In the genomic region with DNA sequence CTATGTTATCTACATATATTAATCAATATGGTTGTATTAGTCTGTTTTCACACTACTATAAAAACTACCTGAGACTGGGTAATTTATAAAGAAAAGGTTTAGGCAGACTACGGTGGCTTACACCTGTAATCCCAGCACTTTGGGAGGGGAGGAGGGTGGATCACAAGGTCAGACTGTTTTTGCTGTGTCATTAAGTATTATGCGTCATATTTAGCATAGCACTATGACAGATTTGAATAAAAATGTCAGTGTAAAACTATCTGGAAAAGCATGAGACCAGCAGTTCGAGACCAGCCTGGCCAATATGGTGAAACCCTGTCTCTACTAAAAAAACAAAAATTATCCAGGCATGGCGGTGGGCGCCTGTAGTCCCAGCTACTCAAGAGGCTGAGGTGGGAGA, we compare ENCODE assay signal across 9 cellular contexts.
"Had no signal": no experiment of that assay in that cellular context is flagged by ENCODE, and none has a peak within 500 bp of the region (broad histone marks: within the 10 kb centered on the region; RNA-seq: fewer than 3 reads in every experiment).

No MANE protein-coding gene starts in this region.

- H3K27ac Mint-ChIP-seq: HFFc6 had no signal

- DNase-seq: GM23248, GOT3, H7, H9, HCEC 1CT, HFFc6 had no signal

- H3K4me3 ChIP-seq: GM23248, HAP-1 had no signal

- H3K4me1 ChIP-seq: HAP-1 had no signal

- FAIRE-seq: H1 had no signal

- H3K36me3 ChIP-seq: HAP-1 had no signal

- H3K9me3 ChIP-seq: HAP-1 had no signal

- H2AFZ ChIP-seq: GM23248 had no signal

- H3K9ac ChIP-seq: GM23248 had no signal

- ATAC-seq: HCT116 had no signal

- H3K27ac ChIP-seq: GM23248 had no signal

- H3K4me3 Mint-ChIP-seq: H9, HFFc6 had no signal

- H3K9me3 Mint-ChIP-seq: H9, HFFc6 had no signal
